Comparison of ENCODE assay signal across 25 cellular contexts in genomic region chr13:42494157-42494556, GRCh38.
A peak's percentile ranks its signal among the peaks of the same experiment; 100 is the strongest.
DNase-seq lines count a peak whose midpoint lies in the region; ATAC-seq lines count a peak whose summit lies in the region.
"Had no signal": no experiment of that assay in that cellular context is flagged by ENCODE, and none has a peak within 500 bp of the region (broad histone marks: within the 10 kb centered on the region; RNA-seq: fewer than 3 reads in every experiment).

No MANE protein-coding gene starts in this region.

- POLR2A ChIA-PET in activated CD4-positive, alpha-beta T cell treated with anti-CD3 and anti-CD28 coated beads, Interleukin-2, amount 10 ng/mL, durations not matched to agents 7 days and 5 days (lab: Charles Lee) = no interaction called here

- no peak overlapping the region for H3K4me3 Mint-ChIP-seq in activated CD4-positive, alpha-beta T cell treated with anti-CD3 and anti-CD28 coated beads, Interleukin-2, amount 10 ng/mL, durations not matched to agents 7 days and 5 days
- H3K4me3 Mint-ChIP-seq in activated T-cell treated with anti-CD3 and anti-CD28 coated beads, Interleukin-2, amount 50 U/mL, for 72 hours = peak overlapping the region; percentile 31 to 70
- H3K4me3 Mint-ChIP-seq: activated B cell treated with CpG ODN at 0.5 μM for 24 hours; activated naive CD4-positive, alpha-beta T cell treated with anti-CD3 and anti-CD28 coated beads, Interleukin-2, amount 10 ng/mL, durations not matched to agents 7 days and 5 days; B cell; immature natural killer cell; neural progenitor cell had no signal

- H3K9me3 Mint-ChIP-seq in activated CD4-positive, alpha-beta T cell treated with anti-CD3 and anti-CD28 coated beads, Interleukin-2, amount 10 ng/mL, durations not matched to agents 7 days and 5 days = peaks cover 3% of the 10 kb centered on the region
- peaks cover 3% of the 10 kb centered on the region in 2 donors for H3K9me3 Mint-ChIP-seq in activated T-cell treated with anti-CD3 and anti-CD28 coated beads, Interleukin-2, amount 50 U/mL, for 72 hours
- H3K9me3 Mint-ChIP-seq: activated B cell treated with CpG ODN at 0.5 μM for 24 hours; CD8-positive, alpha-beta memory T cell; immature natural killer cell; neural progenitor cell had no signal

- CTCF ChIA-PET in activated CD4-positive, alpha-beta T cell treated with anti-CD3 and anti-CD28 coated beads, Interleukin-2, amount 10 ng/mL, durations not matched to agents 7 days and 5 days (lab: Charles Lee) = interaction anchor here (0.9 to 1.3 kb wide), 3 partner anchors 16 to 139 kb away, joined by 3 to 4 read pairs (median 3); no protein-coding TSS in a partner anchor

- peaks cover 4% of the 10 kb centered on the region for H3K36me3 Mint-ChIP-seq in activated CD4-positive, alpha-beta T cell treated with anti-CD3 and anti-CD28 coated beads, Interleukin-2, amount 10 ng/mL, durations not matched to agents 7 days and 5 days (ENCODE audit: low read depth)
- no peaks in the 10 kb centered on the region for H3K36me3 Mint-ChIP-seq in activated T-cell treated with anti-CD3 and anti-CD28 coated beads, Interleukin-2, amount 50 U/mL, for 72 hours (ENCODE audit: insufficient read depth in 2 of 2)
- H3K36me3 Mint-ChIP-seq: activated naive CD4-positive, alpha-beta T cell treated with anti-CD3 and anti-CD28 coated beads, Interleukin-2, amount 10 ng/mL, durations not matched to agents 7 days and 5 days; CD8-positive, alpha-beta memory T cell; neural progenitor cell had no signal

- ATAC-seq in activated T-cell treated with anti-CD3 and anti-CD28 coated beads, Interleukin-2, amount 50 U/mL, for 72 hours (replicated peaks in 1 of 2) = no peak
- ATAC-seq: left lung, pancreas had no signal

- no peak for DNase-seq in activated CD4-positive, alpha-beta T cell treated with anti-CD3 and anti-CD28 coated beads, Interleukin-2, amount 10 ng/mL, durations not matched to agents 7 days and 5 days
- DNase-seq in activated CD4-positive, alpha-beta T cell treated with anti-CD3 and anti-CD28 coated beads for 4 hours = no peak
- peak; percentile 36 for DNase-seq in ELR (ENCODE audit: low read depth)
- no peak for DNase-seq in activated T-cell treated with anti-CD3 and anti-CD28 coated beads, Interleukin-2, amount 50 U/mL, for 72 hours
- DNase-seq in kidney tubule cell (ENCODE audit: low spot score) = peak; percentile 4
- DNase-seq in T1000 (lab: John Stamatoyannopoulos, UW) = no peak
- DNase-seq in SIG-M5 (lab: John Stamatoyannopoulos, UW) = no peak
- DNase-seq: ACHN; activated B cell treated with CpG ODN at 0.5 μM for 24 hours; activated naive CD4-positive, alpha-beta T cell treated with anti-CD3 and anti-CD28 coated beads, Interleukin-2, amount 10 ng/mL, durations not matched to agents 7 days and 5 days; CD8-positive, alpha-beta memory T cell; EL; GOT3; hypothalamus; immature natural killer cell; left lung; NCI-H1048; NCI-H2107; NCI-H345; NCI-H69; pancreas; stimulated activated naive CD4-positive, alpha-beta T cell treated with Interleukin-2 at 50 U/mL for 16 hours; testis had no signal

- peaks cover 44% of the 10 kb centered on the region for H3K4me1 Mint-ChIP-seq in activated CD4-positive, alpha-beta T cell treated with anti-CD3 and anti-CD28 coated beads, Interleukin-2, amount 10 ng/mL, durations not matched to agents 7 days and 5 days
- H3K4me1 Mint-ChIP-seq in activated T-cell treated with anti-CD3 and anti-CD28 coated beads, Interleukin-2, amount 50 U/mL, for 72 hours (ENCODE audit: low read depth) = peaks cover 64% of the 10 kb centered on the region
- H3K4me1 Mint-ChIP-seq: neural progenitor cell had no signal

- no peaks in the 10 kb centered on the region for H3K27me3 Mint-ChIP-seq in activated CD4-positive, alpha-beta T cell treated with anti-CD3 and anti-CD28 coated beads, Interleukin-2, amount 10 ng/mL, durations not matched to agents 7 days and 5 days
- H3K27me3 Mint-ChIP-seq in activated T-cell treated with anti-CD3 and anti-CD28 coated beads, Interleukin-2, amount 50 U/mL, for 72 hours (ENCODE audit: low read depth) = no peaks in the 10 kb centered on the region
- H3K27me3 Mint-ChIP-seq: activated B cell treated with CpG ODN at 0.5 μM for 24 hours; activated naive CD4-positive, alpha-beta T cell treated with anti-CD3 and anti-CD28 coated beads, Interleukin-2, amount 10 ng/mL, durations not matched to agents 7 days and 5 days; B cell had no signal

- H3K27ac Mint-ChIP-seq in activated CD4-positive, alpha-beta T cell treated with anti-CD3 and anti-CD28 coated beads, Interleukin-2, amount 10 ng/mL, durations not matched to agents 7 days and 5 days = peak overlapping the region; percentile 44
- H3K27ac Mint-ChIP-seq in activated T-cell treated with anti-CD3 and anti-CD28 coated beads, Interleukin-2, amount 50 U/mL, for 72 hours = peak overlapping the region; percentile 59
- H3K27ac Mint-ChIP-seq: activated B cell treated with CpG ODN at 0.5 μM for 24 hours; activated naive CD4-positive, alpha-beta T cell treated with anti-CD3 and anti-CD28 coated beads, Interleukin-2, amount 10 ng/mL, durations not matched to agents 7 days and 5 days; B cell; neural progenitor cell had no signal

Comparison
In these comparisons a context has a peak if more than half of its experiments do, and no peak if none do; other contexts are left out.
1. DNase-seq: peak in ELR (single experiment) and kidney tubule cell (single experiment); none in activated CD4-positive, alpha-beta T cell treated with anti-CD3 and anti-CD28 coated beads, Interleukin-2, amount 10 ng/mL, durations not matched to agents 7 days and 5 days (single experiment), activated CD4-positive, alpha-beta T cell treated with anti-CD3 and anti-CD28 coated beads for 4 hours (0 of 2), activated T-cell treated with anti-CD3 and anti-CD28 coated beads, Interleukin-2, amount 50 U/mL, for 72 hours (0 of 2), T1000 (single experiment) and SIG-M5 (single experiment).